ENCODE assay signal across 8 cellular contexts in genomic region chr11:65496304-65497140, GRCh38. TPM values are rescaled to one million over a fixed set of nuclear protein-coding genes. Genes with fewer than 3 reads are reported as not detected.
A peak's percentile ranks its signal among the peaks of the same experiment; 100 is the strongest.
DNase-seq lines count a peak whose midpoint lies in the region; ATAC-seq and TF ChIP-seq lines count a peak whose summit lies in the region.

No MANE protein-coding gene starts in this region.

- TF ChIP-seq CTCF in mammary epithelial cell (conservative IDR thresholded peaks at IDR 0.05 in 1 of 2, IDR thresholded peaks at IDR 0.05 in 1 of 2; ENCODE audit: extremely low read depth in 1 of 2, insufficient read depth in 1 of 2, low read depth in 1 of 2, low read length in 2 of 2) = no peak
- TF ChIP-seq CTCF in upper lobe of left lung (IDR thresholded peaks at IDR 0.05) = no peak
- no peak for TF ChIP-seq CTCF in mesothelial cell of epicardium (IDR thresholded peaks at IDR 0.05; ENCODE audit: unreplicated experiment)

- peak; percentile 62 for DNase-seq in activated CD8-positive, alpha-beta memory T cell treated with anti-CD3 and anti-CD28 coated beads, Interleukin-2, amount 10 ng/mL, durations not matched to agents 7 days and 5 days
- no peak for DNase-seq in activated CD8-positive, alpha-beta memory T cell treated with anti-CD3 and anti-CD28 coated beads, Interleukin-2, amount 50 U/mL, for 48 hours
- DNase-seq in M059J (ENCODE audit: low read depth) = peak; percentile 62
- DNase-seq in mammary epithelial cell = no peak
- DNase-seq in memory B cell (ENCODE audit: low spot score in 2 of 2) = no peak
- no peak for DNase-seq in upper lobe of left lung
- no peak for DNase-seq in AG08396 (ENCODE audit: low spot score)
- DNase-seq in mesothelial cell of epicardium (ENCODE audit: low spot score in 2 of 2, unreplicated experiment in 2 of 2) = no peak

- in situ Hi-C loops in mammary epithelial cell (cut with MboI; ENCODE audit: low sequenced_read_pairs in 2 of 2) = no loop called here

- H3K36me3 ChIP-seq in mammary epithelial cell (ENCODE audit: insufficient read depth, low read length) (peaks cover 3% of the 10 kb centered on the region), upper lobe of left lung (peaks cover 0 to 11% (median under 1%) of the 10 kb centered on the region in 4 donors)

- dilution Hi-C loops in mammary epithelial cell (cut with HindIII; ENCODE audit: low sequenced_read_pairs) = loop anchor here (5.0 kb wide), 2 partner anchors 74 to 76 kb away; partner anchors contain the start of genes FAM89B, NEAT1 and ZNRD2

- intact Hi-C loops in mammary epithelial cell (cut with micrococcal nuclease) = loop anchor here (1.0 kb wide), 1 partner anchor 24 kb away; no protein-coding TSS in a partner anchor

- no peaks in the 10 kb centered on the region for H3K9me3 Mint-ChIP-seq in activated CD8-positive, alpha-beta memory T cell treated with anti-CD3 and anti-CD28 coated beads, Interleukin-2, amount 10 ng/mL, durations not matched to agents 7 days and 5 days (ENCODE audit: low read depth)
- H3K9me3 Mint-ChIP-seq in memory B cell (no peaks in the 10 kb centered on the region), mesothelial cell of epicardium (no peaks in the 10 kb centered on the region)

- H4K20me1 ChIP-seq in mammary epithelial cell (ENCODE audit: insufficient read depth, low read length) = peaks cover 14% of the 10 kb centered on the region

- H3K27me3 Mint-ChIP-seq in activated CD8-positive, alpha-beta memory T cell treated with anti-CD3 and anti-CD28 coated beads, Interleukin-2, amount 10 ng/mL, durations not matched to agents 7 days and 5 days = peaks cover 2% of the 10 kb centered on the region
- no peaks in the 10 kb centered on the region for H3K27me3 Mint-ChIP-seq in memory B cell
- H3K27me3 Mint-ChIP-seq in mesothelial cell of epicardium (ENCODE audit: low read depth) = no peaks in the 10 kb centered on the region

- no peak for TF ChIP-seq POLR2A in upper lobe of left lung (IDR thresholded peaks at IDR 0.05)

- CTCF ChIA-PET in activated CD8-positive, alpha-beta memory T cell treated with anti-CD3 and anti-CD28 coated beads, Interleukin-2, amount 10 ng/mL, durations not matched to agents 7 days and 5 days (lab: Charles Lee) = interaction anchor here (0.8 to 19.1 kb wide), 10 partner anchors 10 to 79 kb away, joined by 3 to 489 read pairs (median 6); partner anchors contain the start of genes EHBP1L1 and NEAT1
- CTCF ChIA-PET in mammary epithelial cell (lab: Charles Lee; ENCODE audit: low non-redundant PET) = interaction anchor here (0.6 kb wide), 1 partner anchor 20 kb away, joined by 5 read pairs; no protein-coding TSS in a partner anchor

- H3K9me3 ChIP-seq in mammary epithelial cell (replicated peaks; ENCODE audit: insufficient read depth, low read length) = no peaks in the 10 kb centered on the region
- no peaks in the 10 kb centered on the region for H3K9me3 ChIP-seq in upper lobe of left lung

- H3K4me2 ChIP-seq in mammary epithelial cell (ENCODE audit: insufficient read depth, low read depth, low read length) = peak overlapping the region; percentile 75

- peak overlapping the region in 2 of 3 experiments; percentile 26 to 28 for H3K4me3 ChIP-seq in mammary epithelial cell (replicated peaks in 1 of 3; ENCODE audit: insufficient read depth in 1 of 3, low read depth in 2 of 3, low read length in 3 of 3)
- peak overlapping the region in 3 of 4 donors; percentile 65 to 72 (median 67) for H3K4me3 ChIP-seq in upper lobe of left lung

- TSS peak; percentile 61 for BruUV-seq in mammary epithelial cell (replicated peaks; lab: Mats Ljungman, UMichigan)

- no peak overlapping the region for H3K27ac Mint-ChIP-seq in activated CD8-positive, alpha-beta memory T cell treated with anti-CD3 and anti-CD28 coated beads, Interleukin-2, amount 10 ng/mL, durations not matched to agents 7 days and 5 days
- H3K27ac Mint-ChIP-seq in memory B cell = no peak overlapping the region
- no peak overlapping the region for H3K27ac Mint-ChIP-seq in mesothelial cell of epicardium

- TF ChIP-seq EP300 in upper lobe of left lung (IDR thresholded peaks at IDR 0.05) = no peak

- 29% methylated on average over 14 of the region's 15 CpGs for WGBS in mammary epithelial cell (ENCODE audit: low coverage, missing lambda C conversion rate)
- WGBS in upper lobe of left lung, 2 donors = 30 to 36% methylated on average over 15 of the region's 15 CpGs

- H3K27me3 ChIP-seq in mammary epithelial cell (ENCODE audit: insufficient read depth, low read length) (no peaks in the 10 kb centered on the region), upper lobe of left lung (no peaks in the 10 kb centered on the region)

- H3K79me2 ChIP-seq in mammary epithelial cell (ENCODE audit: insufficient read depth, low read length) = peaks cover 54% of the 10 kb centered on the region

- peaks cover 1% of the 10 kb centered on the region for H3K36me3 Mint-ChIP-seq in activated CD8-positive, alpha-beta memory T cell treated with anti-CD3 and anti-CD28 coated beads, Interleukin-2, amount 10 ng/mL, durations not matched to agents 7 days and 5 days
- H3K36me3 Mint-ChIP-seq in memory B cell (peaks cover 1% of the 10 kb centered on the region), mesothelial cell of epicardium (no peaks in the 10 kb centered on the region)

- peaks cover 57% of the 10 kb centered on the region for H3K4me1 ChIP-seq in mammary epithelial cell (ENCODE audit: insufficient read depth, low read length)
- H3K4me1 ChIP-seq in upper lobe of left lung = peaks cover 53 to 56% (median 54%) of the 10 kb centered on the region in 4 donors

- H3K4me3 Mint-ChIP-seq in activated CD8-positive, alpha-beta memory T cell treated with anti-CD3 and anti-CD28 coated beads, Interleukin-2, amount 10 ng/mL, durations not matched to agents 7 days and 5 days = no peak overlapping the region
- peak overlapping the region; percentile 29 for H3K4me3 Mint-ChIP-seq in memory B cell
- H3K4me3 Mint-ChIP-seq in mesothelial cell of epicardium = no peak overlapping the region

- H3K27ac ChIP-seq in mammary epithelial cell (ENCODE audit: insufficient read depth, low read depth, low read length) (peak overlapping the region; percentile 98), upper lobe of left lung (peak overlapping the region; percentile 98 to 99 (median 98))

- peak overlapping the region; percentile 89 for H3K9ac ChIP-seq in mammary epithelial cell (ENCODE audit: insufficient read depth, low read length)

- peak overlapping the region; percentile 28 for H2AFZ ChIP-seq in mammary epithelial cell (ENCODE audit: low read depth, low read length)

- H3K4me1 Mint-ChIP-seq in activated CD8-positive, alpha-beta memory T cell treated with anti-CD3 and anti-CD28 coated beads, Interleukin-2, amount 10 ng/mL, durations not matched to agents 7 days and 5 days = peaks cover 36% of the 10 kb centered on the region
- H3K4me1 Mint-ChIP-seq in memory B cell (peaks cover 32% of the 10 kb centered on the region), mesothelial cell of epicardium (peaks cover 50% of the 10 kb centered on the region)

- ATAC-seq in activated CD8-positive, alpha-beta memory T cell treated with anti-CD3 and anti-CD28 coated beads, Interleukin-2, amount 10 ng/mL, durations not matched to agents 7 days and 5 days = peak; percentile 0
- no peak for ATAC-seq in memory B cell (ENCODE audit: low read depth)
- no peak for ATAC-seq in upper lobe of left lung (ENCODE audit: low FRiP score in 2 of 2)

RNA-seq across cellular contexts. Expression of gene MALAT1, which starts 2.3 kb away (rescaled TPM):
- 1,000 to 10,000 TPM; 4,026 to 5,234 TPM for total RNA-seq in activated CD8-positive, alpha-beta memory T cell treated with anti-CD3 and anti-CD28 coated beads, Interleukin-2, amount 10 ng/mL, durations not matched to agents 7 days and 5 days
- total RNA-seq in M059J (2014; rRNA removed; shearing (Covaris generic)) = 370 and 608 TPM in 2 replicates
- total RNA-seq in mammary epithelial cell = over 10,000 TPM in 1 of 2 donors, 1,000 to 10,000 TPM in 1; 9,320 to 20,636 TPM
- polyA plus RNA-seq in mammary epithelial cell = 211 TPM
- 7,117 TPM for polyA minus RNA-seq in mammary epithelial cell
- total RNA-seq in upper lobe of left lung = over 10,000 TPM in 5 of 6 donors, 1,000 to 10,000 TPM in 1; 9,697 to 52,390 (median 19,698) TPM
- 15,343 to 16,172 TPM (median 16,018 TPM) in 3 replicates for total RNA-seq in mesothelial cell of epicardium

RNA-seq across cellular contexts. Expression of gene SCYL1, which starts 28.4 kb away (rescaled TPM):
- total RNA-seq in activated CD8-positive, alpha-beta memory T cell treated with anti-CD3 and anti-CD28 coated beads, Interleukin-2, amount 10 ng/mL, durations not matched to agents 7 days and 5 days = 10 to 100 TPM; 68.0 to 76.7 TPM
- total RNA-seq in M059J (2014; rRNA removed; shearing (Covaris generic)) = 59.7 and 96.5 TPM in 2 replicates
- total RNA-seq in mammary epithelial cell (10 to 100 TPM; 66.0 to 75.0 TPM), upper lobe of left lung (100 to 1,000 TPM in 1 of 6 donors, 10 to 100 TPM in 5; 64.0 to 120 (median 88.8) TPM), mesothelial cell of epicardium (83.4 to 91.1 TPM (median 89.5 TPM) in 3 replicates)
- 64.8 TPM for polyA plus RNA-seq in mammary epithelial cell
- polyA minus RNA-seq in mammary epithelial cell = 45.1 TPM

Comparison
In these comparisons a context has a peak if more than half of its experiments do, and no peak if none do; other contexts are left out.
1. DNase-seq: peak in activated CD8-positive, alpha-beta memory T cell treated with anti-CD3 and anti-CD28 coated beads, Interleukin-2, amount 10 ng/mL, durations not matched to agents 7 days and 5 days (single experiment) and M059J (single experiment); none in activated CD8-positive, alpha-beta memory T cell treated with anti-CD3 and anti-CD28 coated beads, Interleukin-2, amount 50 U/mL, for 48 hours (single experiment), mammary epithelial cell (single experiment), memory B cell (0 of 2), upper lobe of left lung (0 of 2), AG08396 (single experiment) and mesothelial cell of epicardium (0 of 2).